1 cellular context compared by ENCODE assay signal in genomic region chr13:33285420-33286124, GRCh38.
A peak's percentile ranks its signal among the peaks of the same experiment; 100 is the strongest.
TF ChIP-seq lines count a peak whose summit lies in the region.

TSS of gene STARD13 (minus strand) at chr13:33285755. CDS start at chr13:33285638, 117 bp downstream.

TF ChIP-seq in SK-N-SH, 30 proteins besides CTCF, POLR2A, EP300 and RAD21 (continued from another document):
- TF ChIP-seq YY1 (IDR thresholded peaks at IDR 0.05; ENCODE audit: low read depth): no peak
- TF ChIP-seq MAX (IDR thresholded peaks at IDR 0.05; ENCODE audit: low read depth): peak; percentile 51; the same call in 1 of the 2 replicates
- TF ChIP-seq USF1 (IDR thresholded peaks at IDR 0.05; ENCODE audit: borderline replicate concordance, low read depth): peak; percentile 95
